In genomic region chr7:8612584-8612983, GRCh38 we compare ENCODE assay signal across 7 cellular contexts.
"Had no signal": no experiment of that assay in that cellular context is flagged by ENCODE, and none has a peak within 500 bp of the region (broad histone marks: within the 10 kb centered on the region; RNA-seq: fewer than 3 reads in every experiment).

No MANE protein-coding gene starts in this region.

- H3K36me3 ChIP-seq: HAP-1 had no signal

- ATAC-seq: GM23338, HCT116, K562 had no signal

- DNase-seq: HFFc6, IMR-90, KG1 had no signal

- H3K27ac Mint-ChIP-seq: GM23338, HFFc6 had no signal

- H3K4me3 ChIP-seq: GM23338, HAP-1, K562 had no signal

- H3K9me3 ChIP-seq: HAP-1 had no signal

- H2AFZ ChIP-seq: GM23338 had no signal

- H3K4me3 Mint-ChIP-seq: GM23338, HFFc6 had no signal

- H3K4me2 ChIP-seq: GM23338 had no signal

- H3K9me3 Mint-ChIP-seq: GM23338 had no signal
